Comparison of ENCODE assay signal across 1 cellular context in genomic region chr16:18789850-18790706, GRCh38.
TF ChIP-seq lines count a peak whose summit lies in the region.

RPS15A (minus strand) TSS chr16:18790334; CDS start chr16:18789113, 1,221 bp downstream.

TF ChIP-seq in HEK293, 187 proteins besides CTCF, POLR2A, EP300 and RAD21 (continued from another document and continues in another):
- TF ChIP-seq ZNF146 (tag by site-specific recombination; IDR thresholded peaks at IDR 0.05) = 0 out of 2 replicates have a peak, but pooled peaks have one; percentile 18
- no peak for TF ChIP-seq ZNF426 (tag by site-specific recombination; IDR thresholded peaks at IDR 0.05)
- peak; percentile 86 for TF ChIP-seq ZNF501 (tag by site-specific recombination; IDR thresholded peaks at IDR 0.05)
- TF ChIP-seq TCF7L2 (IDR thresholded peaks at IDR 0.05; ENCODE audit: borderline replicate concordance, low read depth, low read length) = no peak
- no peak for TF ChIP-seq ZNF280D (tag by site-specific recombination; IDR thresholded peaks at IDR 0.05)
- TF ChIP-seq HIC1 (tag by site-specific recombination; IDR thresholded peaks at IDR 0.05) = no peak
- 0 out of 2 replicates have a peak, but pooled peaks have one; percentile 5 for TF ChIP-seq ZNF433 (tag by site-specific recombination; IDR thresholded peaks at IDR 0.05; ENCODE audit: low read depth)
- no peak; the same call in 1 of the 2 replicates for TF ChIP-seq ZNF585B (tag by site-specific recombination; IDR thresholded peaks at IDR 0.05)
- TF ChIP-seq ZNF596 (tag by site-specific recombination; IDR thresholded peaks at IDR 0.05) = no peak
- no peak for TF ChIP-seq MEIS1 (CRISPR knock-in tag; IDR thresholded peaks at IDR 0.05; ENCODE audit: borderline replicate concordance)
- peak; percentile 90 for TF ChIP-seq PRDM10 (tag by site-specific recombination; IDR thresholded peaks at IDR 0.05)
- TF ChIP-seq ZNF266 (tag by site-specific recombination; IDR thresholded peaks at IDR 0.05; ENCODE audit: low read depth) = peak; percentile 6; the same call in 1 of the 2 replicates
- no peak for TF ChIP-seq BCL11B (tag by site-specific recombination; IDR thresholded peaks at IDR 0.05; ENCODE audit: low read depth)
- no peak for TF ChIP-seq ZNF488 (tag by site-specific recombination; IDR thresholded peaks at IDR 0.05)
- TF ChIP-seq ZBTB8A (tag by site-specific recombination; IDR thresholded peaks at IDR 0.05) = peak; percentile 55
- TF ChIP-seq ZNF529 (tag by site-specific recombination; IDR thresholded peaks at IDR 0.05; ENCODE audit: insufficient replicate concordance) = no peak
- TF ChIP-seq ZNF518A (tag by site-specific recombination; conservative IDR thresholded peaks at IDR 0.05; ENCODE audit: low read depth) = peak; percentile 40; the same call in 1 of the 2 replicates
- peak; percentile 81 for TF ChIP-seq SP7 (tag by site-specific recombination; IDR thresholded peaks at IDR 0.05)
- no peak for TF ChIP-seq ZNF354C (tag by site-specific recombination; IDR thresholded peaks at IDR 0.05; ENCODE audit: borderline replicate concordance, low read depth)
- TF ChIP-seq ZSCAN23 (tag by site-specific recombination; IDR thresholded peaks at IDR 0.05) = peak; percentile 38; the same call in 1 of the 2 replicates
- TF ChIP-seq ZNF777 (tag by site-specific recombination; IDR thresholded peaks at IDR 0.05; ENCODE audit: borderline replicate concordance) = no peak
- no peak for TF ChIP-seq ZNF292 (tag by site-specific recombination; IDR thresholded peaks at IDR 0.05; ENCODE audit: borderline replicate concordance, low read depth)
- no peak for TF ChIP-seq ZNF155 (tag by site-specific recombination; IDR thresholded peaks at IDR 0.05)
- peak; percentile 93 for TF ChIP-seq ZFP69B (tag by site-specific recombination; IDR thresholded peaks at IDR 0.05)
- TF ChIP-seq ZNF311 (tag by site-specific recombination; IDR thresholded peaks at IDR 0.05; ENCODE audit: borderline replicate concordance) = no peak
- 0 out of 2 replicates have a peak, but pooled peaks have one; percentile 36 for TF ChIP-seq WT1 (tag by site-specific recombination; IDR thresholded peaks at IDR 0.05)
- TF ChIP-seq ZNF121 (tag by site-specific recombination; IDR thresholded peaks at IDR 0.05) = no peak
- peak; percentile 89 for TF ChIP-seq GLIS2 (tag by site-specific recombination; IDR thresholded peaks at IDR 0.05)
- TF ChIP-seq PRDM1 (tag by site-specific recombination; IDR thresholded peaks at IDR 0.05) = 0 out of 2 replicates have a peak, but pooled peaks have one; percentile 37
- TF ChIP-seq ZNF610 (tag by site-specific recombination; IDR thresholded peaks at IDR 0.05; ENCODE audit: borderline replicate concordance) = peak; percentile 45
- no peak for TF ChIP-seq ZNF677 (tag by site-specific recombination; IDR thresholded peaks at IDR 0.05)
- TF ChIP-seq HOXD13 (CRISPR knock-in tag; IDR thresholded peaks at IDR 0.05; ENCODE audit: borderline replicate concordance) = no peak
- TF ChIP-seq ZNF514 (tag by site-specific recombination; IDR thresholded peaks at IDR 0.05) = no peak
- TF ChIP-seq ZNF521 (tag by site-specific recombination; IDR thresholded peaks at IDR 0.05) = no peak
- peak; percentile 50; the same call in 1 of the 2 replicates for TF ChIP-seq ZIC2 (tag by site-specific recombination; IDR thresholded peaks at IDR 0.05)
- peak; percentile 27; the same call in 1 of the 2 replicates for TF ChIP-seq OVOL3 (tag by site-specific recombination; IDR thresholded peaks at IDR 0.05)
- no peak for TF ChIP-seq ZNF776 (tag by site-specific recombination; IDR thresholded peaks at IDR 0.05; ENCODE audit: borderline replicate concordance)
- TF ChIP-seq ZBTB21 (tag by site-specific recombination; IDR thresholded peaks at IDR 0.05) = peak; percentile 15; the same call in 1 of the 2 replicates
- TF ChIP-seq HOXA7 (CRISPR knock-in tag; IDR thresholded peaks at IDR 0.05; ENCODE audit: borderline replicate concordance) = no peak
- peak; percentile 80 for TF ChIP-seq GLIS1 (tag by site-specific recombination; IDR thresholded peaks at IDR 0.05)
- peak; percentile 65; the same call in 1 of the 2 replicates for TF ChIP-seq REPIN1 (tag by site-specific recombination; IDR thresholded peaks at IDR 0.05; ENCODE audit: low read depth)
- TF ChIP-seq ZNF473 (tag by site-specific recombination; IDR thresholded peaks at IDR 0.05) = no peak
- TF ChIP-seq ZSCAN4 (tag by site-specific recombination; IDR thresholded peaks at IDR 0.05) = peak; percentile 51
- TF ChIP-seq ZNF324 (tag by site-specific recombination; IDR thresholded peaks at IDR 0.05) = peak; percentile 73
- TF ChIP-seq SP3 (tag by site-specific recombination; IDR thresholded peaks at IDR 0.05) = peak; percentile 94
- TF ChIP-seq BCL11A (tag by site-specific recombination; IDR thresholded peaks at IDR 0.05; ENCODE audit: low read depth) = no peak
- TF ChIP-seq ZNF394 (tag by site-specific recombination; IDR thresholded peaks at IDR 0.05; ENCODE audit: borderline replicate concordance) = peak; percentile 77; the same call in 1 of the 2 replicates
- 0 out of 2 replicates have a peak, but pooled peaks have one; percentile 33 for TF ChIP-seq INSM2 (tag by site-specific recombination; IDR thresholded peaks at IDR 0.05)
- TF ChIP-seq ZNF114 (tag by site-specific recombination; IDR thresholded peaks at IDR 0.05) = no peak
- TF ChIP-seq ZNF555 (tag by site-specific recombination; conservative IDR thresholded peaks at IDR 0.05) = no peak
